In genomic region chr7:40047661-40048060, GRCh38 we compare ENCODE assay signal across 14 cellular contexts.
DNase-seq lines count a peak whose midpoint lies in the region; ATAC-seq, FAIRE-seq and TF ChIP-seq lines count a peak whose summit lies in the region.
"Had no signal": no experiment of that assay in that cellular context is flagged by ENCODE, and none has a peak within 500 bp of the region (broad histone marks: within the 10 kb centered on the region; RNA-seq: fewer than 3 reads in every experiment).

No MANE protein-coding gene starts in this region.

- RAD21 ChIA-PET in GM12878 (lab: Charles Lee; ENCODE audit: unreplicated experiment): interaction anchor here (1.5 kb wide), 1 partner anchor 91 kb away, joined by 3 read pairs; no protein-coding TSS in a partner anchor

- no peak overlapping the region for H3K4me3 ChIP-seq in Karpas-422 (ENCODE audit: low read length)
- no peak overlapping the region for H3K4me3 ChIP-seq in GM12878
- no peak overlapping the region for H3K4me3 ChIP-seq in right lobe of liver
- H3K4me3 ChIP-seq: body of pancreas, spleen had no signal

- 0 out of 2 replicates have a peak, but pooled peaks have one; percentile 4 for TF ChIP-seq RAD21 in GM12878 (IDR thresholded peaks at IDR 0.05; ENCODE audit: insufficient read depth, low read depth, low read length)

- H3K79me2 ChIP-seq in Karpas-422 (ENCODE audit: low read length) (peaks cover 45% of the 10 kb centered on the region), GM12878 (ENCODE audit: control insufficient read depth, insufficient read depth, low read length) (no peaks in the 10 kb centered on the region; the same call in 1 of the 2 replicates)

- H3K9me3 ChIP-seq in Karpas-422 (ENCODE audit: low read length) (no peaks in the 10 kb centered on the region), GM12878 (replicated peaks; ENCODE audit: control insufficient read depth, insufficient read depth, low read length) (no peaks in the 10 kb centered on the region), right lobe of liver (no peaks in the 10 kb centered on the region)
- H3K9me3 ChIP-seq: body of pancreas, neutrophil, spleen had no signal

- no peak overlapping the region for H3K9ac ChIP-seq in Karpas-422 (ENCODE audit: low read length)
- no peak overlapping the region for H3K9ac ChIP-seq in GM12878 (ENCODE audit: control insufficient read depth, insufficient read depth, low read length)

- H4K20me1 ChIP-seq in Karpas-422 (ENCODE audit: insufficient read depth, low read depth, low read length): no peaks in the 10 kb centered on the region
- H4K20me1 ChIP-seq in GM12878 (ENCODE audit: control insufficient read depth, insufficient read depth): no peaks in the 10 kb centered on the region

- no peak for DNase-seq in D721Med (ENCODE audit: insufficient read length, low spot score)
- peak; percentile 63 for DNase-seq in Karpas-422
- DNase-seq in GM12878 (ENCODE audit: low read depth, low spot score): no peak
- no peak for DNase-seq in right lobe of liver
- no peak for DNase-seq in amygdala (lab: John Stamatoyannopoulos, UW)
- DNase-seq: activated CD4-positive, alpha-beta T cell treated with anti-CD3 and anti-CD28 coated beads, Interleukin-2, amount 50 U/mL, for 4 hours; body of pancreas; DMS153; NCI-H2081 treated with DMSO at 0.1 percent for 48 hours; spleen had no signal

- H3K36me3 ChIP-seq in Karpas-422 (ENCODE audit: insufficient read depth, low read length): peaks cover 7% of the 10 kb centered on the region; the same call in 1 of the 2 replicates
- peaks cover 0 to 3% of the 10 kb centered on the region in 2 experiments; a peak in 1 of 4 replicates for H3K36me3 ChIP-seq in GM12878 (ENCODE audit: control insufficient read depth in 2 of 2, insufficient read depth in 2 of 2, low read length in 1 of 2)
- H3K36me3 ChIP-seq in right lobe of liver: peaks cover 0 to 5% (median 0%) of the 10 kb centered on the region in 4 donors

- H3K27ac ChIP-seq in Karpas-422 (ENCODE audit: low read length) (no peak overlapping the region), GM12878 (ENCODE audit: control insufficient read depth, insufficient read depth) (no peak overlapping the region), right lobe of liver (no peak overlapping the region)
- H3K27ac ChIP-seq: body of pancreas, neutrophil, spleen had no signal

- in situ Hi-C loops in GM12878 (cut with MboI): no loop called here

- no peak for TF ChIP-seq EP300 in GM12878 (IDR thresholded peaks at IDR 0.05; ENCODE audit: borderline replicate concordance in 1 of 2, control insufficient read depth in 1 of 2, low read depth in 2 of 2, low read length in 2 of 2)

- ATAC-seq in GM12878: no peak
- ATAC-seq in right lobe of liver: peak in 1 of 4 donors; percentile 31
- ATAC-seq in GM19463 (IDR thresholded peaks at IDR 0.05; ENCODE audit: unreplicated experiment): no peak
- no peak for ATAC-seq in GM18867 (IDR thresholded peaks at IDR 0.05; ENCODE audit: unreplicated experiment)
- ATAC-seq: body of pancreas had no signal

- TF ChIP-seq CTCF in D721Med (IDR thresholded peaks at IDR 0.05; ENCODE audit: insufficient read depth, missing control alignments) (peak; percentile 19), GM12878 (IDR thresholded peaks at IDR 0.05 in 2 of 3, conservative IDR thresholded peaks at IDR 0.05 in 1 of 3; ENCODE audit: control insufficient read depth in 2 of 3, extremely low read depth in 1 of 3, insufficient read depth in 1 of 3, low read depth in 3 of 3, low read length in 3 of 3) (no peak), right lobe of liver (IDR thresholded peaks at IDR 0.05) (peak; percentile 15 to 38 (median 30))

- BruUV-seq in GM12878 (replicated peaks; lab: Mats Ljungman, UMichigan): no TSS peak

- FAIRE-seq in D721Med (lab: Jason Lieb, UNC): no peak
- no peak for FAIRE-seq in GM12878 (lab: Jason Lieb, UNC)
- FAIRE-seq: endothelial cell of umbilical vein had no signal

- 88% methylated on average over 1 of the region's 1 CpG for WGBS in GM12878 (ENCODE audit: insufficient coverage, insufficient replicate concordance, low lambda C conversion rate, missing lambda C conversion rate)
- WGBS in right lobe of liver (ENCODE audit: insufficient coverage, low coverage, low lambda C conversion rate, missing lambda C conversion rate): 14% methylated on average over 1 of the region's 1 CpG

- H3K27me3 ChIP-seq in Karpas-422 (ENCODE audit: low read length) (no peaks in the 10 kb centered on the region), GM12878 (replicated peaks in 1 of 2; ENCODE audit: control insufficient read depth in 2 of 2, insufficient read depth in 2 of 2, low read length in 1 of 2) (no peaks in the 10 kb centered on the region), right lobe of liver (no peaks in the 10 kb centered on the region)
- H3K27me3 ChIP-seq: body of pancreas, neutrophil, spleen had no signal

- CTCF ChIA-PET in GM12878 (lab: Yijun Ruan, JAX): interaction anchor here (0.6 to 2.6 kb wide), 2 partner anchors 96 to 152 kb away, joined by 3 to 14 read pairs; no protein-coding TSS in a partner anchor

- H3K4me2 ChIP-seq in Karpas-422 (ENCODE audit: low read depth, low read length, poor library complexity, severe bottlenecking): no peak overlapping the region
- H3K4me2 ChIP-seq in GM12878 (ENCODE audit: control insufficient read depth, insufficient read depth): no peak overlapping the region

- H3K4me1 ChIP-seq in Karpas-422 (ENCODE audit: low read length) (0 out of 2 replicates have a peak, but pooled peaks cover 1% of the 10 kb centered on the region), GM12878 (ENCODE audit: control insufficient read depth, insufficient read depth, low read length) (no peaks in the 10 kb centered on the region), right lobe of liver (peaks cover 0 to 2% (median 0%) of the 10 kb centered on the region in 4 donors)
- H3K4me1 ChIP-seq: body of pancreas had no signal

- H3K9me2 ChIP-seq in Karpas-422 (replicated peaks; ENCODE audit: insufficient read depth, low read length): no peaks in the 10 kb centered on the region

- H2AFZ ChIP-seq in Karpas-422 (ENCODE audit: low read length): no peak overlapping the region
- no peak overlapping the region for H2AFZ ChIP-seq in GM12878 (ENCODE audit: control insufficient read depth, low read depth, low read length)

- TF ChIP-seq POLR2A in GM12878 (IDR thresholded peaks at IDR 0.05; ENCODE audit: low read depth, low read length) (no peak), right lobe of liver (IDR thresholded peaks at IDR 0.05) (no peak)

- POLR2A ChIA-PET in GM12878 (lab: Charles Lee): no interaction called here

- intact Hi-C loops in GM12878 (cut with micrococcal nuclease; ENCODE audit: unreplicated experiment): no loop called here
- intact Hi-C loops in right lobe of liver (cut with DNase I): no loop called here

- SMC1A ChIA-PET in GM12878 (lab: Charles Lee; ENCODE audit: uncharacterized antibody, unreplicated experiment): interaction anchor here (1.2 to 1.7 kb wide), 5 partner anchors 10 to 152 kb away, joined by 3 to 4 read pairs (median 4); no protein-coding TSS in a partner anchor

TF ChIP-seq in GM12878, 131 proteins besides CTCF, POLR2A, EP300 and RAD21:
- no peak for TF ChIP-seq HSF1 (IDR thresholded peaks at IDR 0.05; ENCODE audit: low read depth, low read length)

Comparison
In these comparisons a context has a peak if more than half of its experiments do, and no peak if none do; other contexts are left out.
1. CTCF ChIP-seq: peak in D721Med (single experiment) and right lobe of liver (4 of 4); none in GM12878 (0 of 3).